1 cellular context compared by ENCODE assay signal in genomic region chr17:45050680-45051059, GRCh38.
TF ChIP-seq lines count a peak whose summit lies in the region.

No MANE protein-coding gene starts in this region.

TF ChIP-seq in H1, 55 proteins besides CTCF, POLR2A, EP300 and RAD21:
- TF ChIP-seq CBX8 (IDR thresholded peaks at IDR 0.05; ENCODE audit: borderline replicate concordance, low read depth, low read length) (no peak), KDM5A (IDR thresholded peaks at IDR 0.05; ENCODE audit: low read length) (no peak), CHD7 (IDR thresholded peaks at IDR 0.05; ENCODE audit: insufficient replicate concordance, low read length) (no peak), SIRT6 (IDR thresholded peaks at IDR 0.05; ENCODE audit: low read length) (no peak), YY1 (IDR thresholded peaks at IDR 0.05; ENCODE audit: low read depth, low read length) (no peak), ASH2L (IDR thresholded peaks at IDR 0.05; ENCODE audit: low read length) (no peak), FOSL1 (IDR thresholded peaks at IDR 0.05; ENCODE audit: insufficient read depth, low read depth, low read length) (no peak), ATF2 (IDR thresholded peaks at IDR 0.05; ENCODE audit: low read length) (no peak), NRF1 (IDR thresholded peaks at IDR 0.05; ENCODE audit: low read depth, low read length) (no peak), SIN3A (conservative IDR thresholded peaks at IDR 0.05 in 1 of 2, IDR thresholded peaks at IDR 0.05 in 1 of 2; ENCODE audit: low read depth in 1 of 2, low read length in 2 of 2) (no peak)
- TF ChIP-seq, protein P1, sequence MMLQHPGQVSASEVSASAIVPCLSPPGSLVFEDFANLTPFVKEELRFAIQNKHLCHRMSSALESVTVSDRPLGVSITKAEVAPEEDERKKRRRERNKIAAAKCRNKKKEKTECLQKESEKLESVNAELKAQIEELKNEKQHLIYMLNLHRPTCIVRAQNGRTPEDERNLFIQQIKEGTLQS (IDR thresholded peaks at IDR 0.05; ENCODE audit: insufficient read depth, low read depth, low read length) = no peak
TF ChIP-seq in H1: peak in this region for 0.
